In genomic region chr7:65722361-65722792, GRCh38 we compare ENCODE assay signal across 9 cellular contexts.
A peak's percentile ranks its signal among the peaks of the same experiment; 100 is the strongest.
DNase-seq lines count a peak whose midpoint lies in the region; ATAC-seq, FAIRE-seq and TF ChIP-seq lines count a peak whose summit lies in the region.
"Had no signal": no experiment of that assay in that cellular context is flagged by ENCODE, and none has a peak within 500 bp of the region (broad histone marks: within the 10 kb centered on the region; RNA-seq: fewer than 3 reads in every experiment).

No MANE protein-coding gene starts in this region.

- no peak for FAIRE-seq in H54 (lab: Jason Lieb, UNC)
- FAIRE-seq: frontal cortex had no signal

- H3K9me3 ChIP-seq in OCI-LY7 (ENCODE audit: low read length), result no peaks in the 10 kb centered on the region

- H3K36me3 Mint-ChIP-seq in activated T-cell treated with anti-CD3 and anti-CD28 coated beads, Interleukin-2, amount 50 U/mL, for 4 hours (ENCODE audit: insufficient read depth), result peaks cover 8% of the 10 kb centered on the region

- H3K27me3 Mint-ChIP-seq in activated T-cell treated with anti-CD3 and anti-CD28 coated beads, Interleukin-2, amount 50 U/mL, for 4 hours (ENCODE audit: low read depth), result no peaks in the 10 kb centered on the region

- ATAC-seq in HG03442 (IDR thresholded peaks at IDR 0.05; ENCODE audit: unreplicated experiment), result peak; percentile 77
- ATAC-seq in activated T-cell treated with anti-CD3 and anti-CD28 coated beads, Interleukin-2, amount 50 U/mL, for 4 hours, result peak; percentile 56 to 73

- peaks cover 3% of the 10 kb centered on the region for H3K4me1 Mint-ChIP-seq in activated T-cell treated with anti-CD3 and anti-CD28 coated beads, Interleukin-2, amount 50 U/mL, for 4 hours (ENCODE audit: low read depth)

- CTCF ChIA-PET in OCI-LY7 (lab: Charles Lee; ENCODE audit: unreplicated experiment), result interaction anchor here (0.6 kb wide), 1 partner anchor 861 kb away, joined by 3 read pairs; no protein-coding TSS in a partner anchor

- no TSS peak for BruUV-seq in OCI-LY7 (replicated peaks; lab: Mats Ljungman, UMichigan)

- H3K4me3 Mint-ChIP-seq in activated T-cell treated with anti-CD3 and anti-CD28 coated beads, Interleukin-2, amount 50 U/mL, for 4 hours, result no peak overlapping the region

- H3K4me3 ChIP-seq in OCI-LY7 (ENCODE audit: low read depth, low read length, poor library complexity, severe bottlenecking) (no peak overlapping the region), foreskin fibroblast (ENCODE audit: low read depth in 1 of 2, low read length in 2 of 2) (no peak overlapping the region)

- no peak overlapping the region for H2AFZ ChIP-seq in OCI-LY7 (ENCODE audit: low read length)

- no peaks in the 10 kb centered on the region for H3K4me1 ChIP-seq in OCI-LY7 (ENCODE audit: insufficient read depth, low read length, poor library complexity, severe bottlenecking)

- H3K36me3 ChIP-seq in OCI-LY7 (ENCODE audit: insufficient read depth, low read length), result no peaks in the 10 kb centered on the region

- H4K20me1 ChIP-seq in OCI-LY7 (ENCODE audit: insufficient read depth, low read length), result no peaks in the 10 kb centered on the region

- H3K9me3 Mint-ChIP-seq in activated T-cell treated with anti-CD3 and anti-CD28 coated beads, Interleukin-2, amount 50 U/mL, for 4 hours, result no peaks in the 10 kb centered on the region

- H3K27ac ChIP-seq in OCI-LY7 (ENCODE audit: low read depth, low read length, poor library complexity, severe bottlenecking), result no peak overlapping the region

- H3K79me2 ChIP-seq in OCI-LY7 (ENCODE audit: insufficient read depth, low read depth, low read length), result no peaks in the 10 kb centered on the region

- TF ChIP-seq CTCF in OCI-LY7 (conservative IDR thresholded peaks at IDR 0.05; ENCODE audit: low read length) (peak; percentile 85), foreskin fibroblast (IDR thresholded peaks at IDR 0.05; ENCODE audit: low read depth, low read length) (peak; percentile 68)

- TF ChIP-seq POLR2A in H54 (IDR thresholded peaks at IDR 0.05; ENCODE audit: low read depth, low read length), result no peak

- H3K4me2 ChIP-seq in OCI-LY7 (ENCODE audit: low read length), result no peak overlapping the region

- no peaks in the 10 kb centered on the region for H3K9me2 ChIP-seq in OCI-LY7 (ENCODE audit: insufficient read depth, low read length)

- DNase-seq in SKM-1 treated with dmso at 0.1 percent for 144 hours (lab: John Stamatoyannopoulos, UW; ENCODE audit: unreplicated experiment) (peak; percentile 2), SKM-1 (lab: John Stamatoyannopoulos, UW; ENCODE audit: unreplicated experiment) (no peak), OCI-LY7 (ENCODE audit: low spot score) (peak; percentile 62), foreskin fibroblast (peak; percentile 3 to 56), renal cortical epithelial cell (ENCODE audit: low read depth) (peak; percentile 29), H54 (ENCODE audit: insufficient read length, low spot score) (no peak)
- peak; percentile 69 for DNase-seq in activated T-cell treated with anti-CD3 and anti-CD28 coated beads, Interleukin-2, amount 50 U/mL, for 4 hours

- POLR2A ChIA-PET in OCI-LY7 (lab: Charles Lee), result no interaction called here

- intact Hi-C loops in OCI-LY7 (cut with micrococcal nuclease; ENCODE audit: unreplicated experiment), result no loop called here

Comparison
In these comparisons a context has a peak if more than half of its experiments do, and no peak if none do; other contexts are left out.
1. DNase-seq: peak in SKM-1 treated with dmso at 0.1 percent for 144 hours (single experiment), OCI-LY7 (single experiment), activated T-cell treated with anti-CD3 and anti-CD28 coated beads, Interleukin-2, amount 50 U/mL, for 4 hours (single experiment), foreskin fibroblast (2 of 2) and renal cortical epithelial cell (single experiment); none in SKM-1 (single experiment) and H54 (single experiment).